Comparison of ENCODE assay signal across 1 cellular context in genomic region chr5:1521671-1522600, GRCh38.
A peak's percentile ranks its signal among the peaks of the same experiment; 100 is the strongest.
TF ChIP-seq lines count a peak whose summit lies in the region.

No MANE protein-coding gene starts in this region.

TF ChIP-seq in HepG2, 621 proteins besides CTCF, POLR2A, EP300 and RAD21 (continued from another document and continues in another):
- TF ChIP-seq IRF9 (CRISPR knock-in tag; IDR thresholded peaks at IDR 0.05; ENCODE audit: borderline replicate concordance) (no peak), ZBTB7A (CRISPR knock-in tag; IDR thresholded peaks at IDR 0.05) (no peak), USF2 (IDR thresholded peaks at IDR 0.05; ENCODE audit: low read depth, low read length) (no peak), USF2 (CRISPR knock-in tag; IDR thresholded peaks at IDR 0.05; ENCODE audit: borderline replicate concordance) (no peak), ETV5 (CRISPR knock-in tag; IDR thresholded peaks at IDR 0.05; ENCODE audit: borderline replicate concordance) (no peak), THAP7 (CRISPR knock-in tag; IDR thresholded peaks at IDR 0.05) (no peak), PPARG (CRISPR knock-in tag; conservative IDR thresholded peaks at IDR 0.05) (no peak), ZNF354B (CRISPR knock-in tag; IDR thresholded peaks at IDR 0.05) (no peak), FOXO1 (CRISPR knock-in tag; IDR thresholded peaks at IDR 0.05) (no peak), RAD51 (IDR thresholded peaks at IDR 0.05; ENCODE audit: borderline replicate concordance) (no peak), ZNF431 (CRISPR knock-in tag; IDR thresholded peaks at IDR 0.05; ENCODE audit: borderline replicate concordance, low read depth) (no peak), ZNF30 (CRISPR knock-in tag; IDR thresholded peaks at IDR 0.05) (no peak), POLR2G (IDR thresholded peaks at IDR 0.05; ENCODE audit: low read depth, low read length) (no peak), HIVEP1 (CRISPR knock-in tag; IDR thresholded peaks at IDR 0.05) (peak; percentile 64; the same call in 1 of the 2 replicates), ZBTB37 (CRISPR knock-in tag; IDR thresholded peaks at IDR 0.05) (no peak), SNAPC2 (CRISPR knock-in tag; IDR thresholded peaks at IDR 0.05) (no peak), TRAFD1 (CRISPR knock-in tag; IDR thresholded peaks at IDR 0.05; ENCODE audit: borderline replicate concordance) (no peak), DMAP1 (CRISPR knock-in tag; IDR thresholded peaks at IDR 0.05) (no peak), NRL (CRISPR knock-in tag; IDR thresholded peaks at IDR 0.05; ENCODE audit: borderline replicate concordance) (no peak), TRIM22 (IDR thresholded peaks at IDR 0.05) (no peak), ZNF350 (CRISPR knock-in tag; IDR thresholded peaks at IDR 0.05; ENCODE audit: borderline replicate concordance, low read depth) (0 out of 2 replicates have a peak, but pooled peaks have one; percentile 12), SOX13 (IDR thresholded peaks at IDR 0.05) (no peak), SOX13 (CRISPR knock-in tag; conservative IDR thresholded peaks at IDR 0.05 in 1 of 2, IDR thresholded peaks at IDR 0.05 in 1 of 2) (no peak), ZNF343 (CRISPR knock-in tag; IDR thresholded peaks at IDR 0.05) (no peak), ZFX (CRISPR knock-in tag; IDR thresholded peaks at IDR 0.05; ENCODE audit: low read depth) (0 out of 2 replicates have a peak, but pooled peaks have one; percentile 4), BCLAF1 (IDR thresholded peaks at IDR 0.05) (no peak), ARID3A (IDR thresholded peaks at IDR 0.05; ENCODE audit: low read depth, low read length) (no peak), ZNF260 (CRISPR knock-in tag; IDR thresholded peaks at IDR 0.05; ENCODE audit: borderline replicate concordance, low read depth) (no peak), SKI (IDR thresholded peaks at IDR 0.05; ENCODE audit: partially characterized antibody) (no peak), ZNF256 (CRISPR knock-in tag; conservative IDR thresholded peaks at IDR 0.05) (no peak), KAT7 (CRISPR knock-in tag; IDR thresholded peaks at IDR 0.05; ENCODE audit: borderline replicate concordance) (no peak), MIER3 (CRISPR knock-in tag; IDR thresholded peaks at IDR 0.05; ENCODE audit: borderline replicate concordance) (no peak), JDP2 (CRISPR knock-in tag; IDR thresholded peaks at IDR 0.05; ENCODE audit: borderline replicate concordance) (no peak), HOMEZ (CRISPR knock-in tag; IDR thresholded peaks at IDR 0.05; ENCODE audit: low read depth) (no peak; the same call in 1 of the 2 replicates), DNMT1 (CRISPR knock-in tag; IDR thresholded peaks at IDR 0.05) (no peak), SCMH1 (CRISPR knock-in tag; IDR thresholded peaks at IDR 0.05; ENCODE audit: borderline replicate concordance) (no peak), HNF4A (CRISPR knock-in tag; IDR thresholded peaks at IDR 0.05) (0 out of 2 replicates have a peak, but pooled peaks have one; percentile 12), DDIT3 (CRISPR knock-in tag; IDR thresholded peaks at IDR 0.05) (no peak), ZNF713 (CRISPR knock-in tag; IDR thresholded peaks at IDR 0.05) (0 out of 2 replicates have a peak, but pooled peaks have one; percentile 12), SMAD9 (CRISPR knock-in tag; IDR thresholded peaks at IDR 0.05) (no peak), ZNF292 (CRISPR knock-in tag; IDR thresholded peaks at IDR 0.05; ENCODE audit: borderline replicate concordance, low read depth) (peak; percentile 33; the same call in 1 of the 2 replicates), GPBP1L1 (CRISPR knock-in tag; IDR thresholded peaks at IDR 0.05) (no peak), ZNF501 (CRISPR knock-in tag; IDR thresholded peaks at IDR 0.05) (no peak), XRCC5 (optimal IDR thresholded peaks at IDR 0.05; ENCODE audit: low read length) (no peak)
